Comparison of ENCODE assay signal across 12 cellular contexts in genomic region chr20:1888796-1889463, GRCh38. TPM values are rescaled to one million over a fixed set of nuclear protein-coding genes. Genes with fewer than 3 reads are reported as not detected.
DNase-seq lines count a peak whose midpoint lies in the region; ATAC-seq and TF ChIP-seq lines count a peak whose summit lies in the region.
"Had no signal": no experiment of that assay in that cellular context is flagged by ENCODE, and none has a peak within 500 bp of the region (broad histone marks: within the 10 kb centered on the region; RNA-seq: fewer than 3 reads in every experiment).

No MANE protein-coding gene starts in this region.

- no peak overlapping the region for H3K4me3 ChIP-seq in fibroblast of pulmonary artery (replicated peaks; ENCODE audit: low read depth, low read length)

- DNase-seq in HPDE6-E6E7 (ENCODE audit: extremely low spot score) (peak; percentile 73), SIG-M5 (lab: John Stamatoyannopoulos, UW) (peak; percentile 74), fibroblast of pulmonary artery (ENCODE audit: low read depth) (peak; percentile 45), omental fat pad (ENCODE audit: low spot score) (no peak), NCI-H526 (lab: John Stamatoyannopoulos, UW) (no peak), NCI-H1092 (lab: John Stamatoyannopoulos, UW) (no peak)
- DNase-seq in stimulated activated effector memory CD8-positive, alpha-beta T cell treated with anti-CD3 and anti-CD28 coated beads, Interleukin-12 subunit alpha, Interleukin-12 subunit beta, amount 100 ng/mL, for 72 hours (ENCODE audit: low spot score in 2 of 2), result no peak
- DNase-seq: DND-41, NCI-H2029 treated with DMSO at 0.1 percent for 48 hours had no signal

- no peaks in the 10 kb centered on the region for H3K36me3 Mint-ChIP-seq in stimulated activated effector memory CD8-positive, alpha-beta T cell treated with anti-CD3 and anti-CD28 coated beads, Interleukin-12 subunit alpha, Interleukin-12 subunit beta, amount 100 ng/mL, for 72 hours
- H3K36me3 Mint-ChIP-seq: activated naive CD4-positive, alpha-beta T cell treated with anti-CD3 and anti-CD28 coated beads, Interleukin-2, amount 50 U/mL, for 72 hours; mesothelial cell of epicardium had no signal

- TF ChIP-seq CTCF in fibroblast of pulmonary artery (IDR thresholded peaks at IDR 0.05; ENCODE audit: low read length, missing control alignments) (no peak), omental fat pad (IDR thresholded peaks at IDR 0.05) (no peak)

- peak; percentile 64 for ATAC-seq in omental fat pad (ENCODE audit: low FRiP score)
- no peak for ATAC-seq in stimulated activated effector memory CD8-positive, alpha-beta T cell treated with anti-CD3 and anti-CD28 coated beads, Interleukin-12 subunit alpha, Interleukin-12 subunit beta, amount 100 ng/mL, for 72 hours
- ATAC-seq in HG02852 (IDR thresholded peaks at IDR 0.05; ENCODE audit: unreplicated experiment), result no peak
- ATAC-seq: activated naive CD4-positive, alpha-beta T cell treated with anti-CD3 and anti-CD28 coated beads, Interleukin-2, amount 50 U/mL, for 72 hours had no signal

- H3K27ac Mint-ChIP-seq in stimulated activated effector memory CD8-positive, alpha-beta T cell treated with anti-CD3 and anti-CD28 coated beads, Interleukin-12 subunit alpha, Interleukin-12 subunit beta, amount 100 ng/mL, for 72 hours, result no peak overlapping the region
- H3K27ac Mint-ChIP-seq: activated naive CD4-positive, alpha-beta T cell treated with anti-CD3 and anti-CD28 coated beads, Interleukin-2, amount 50 U/mL, for 72 hours; mesothelial cell of epicardium had no signal

- peaks cover 5% of the 10 kb centered on the region for H3K4me1 Mint-ChIP-seq in stimulated activated effector memory CD8-positive, alpha-beta T cell treated with anti-CD3 and anti-CD28 coated beads, Interleukin-12 subunit alpha, Interleukin-12 subunit beta, amount 100 ng/mL, for 72 hours

- H3K9me3 Mint-ChIP-seq in stimulated activated effector memory CD8-positive, alpha-beta T cell treated with anti-CD3 and anti-CD28 coated beads, Interleukin-12 subunit alpha, Interleukin-12 subunit beta, amount 100 ng/mL, for 72 hours, result no peaks in the 10 kb centered on the region
- H3K9me3 Mint-ChIP-seq: activated naive CD4-positive, alpha-beta T cell treated with anti-CD3 and anti-CD28 coated beads, Interleukin-2, amount 50 U/mL, for 72 hours; mesothelial cell of epicardium had no signal

- H3K4me3 Mint-ChIP-seq in stimulated activated effector memory CD8-positive, alpha-beta T cell treated with anti-CD3 and anti-CD28 coated beads, Interleukin-12 subunit alpha, Interleukin-12 subunit beta, amount 100 ng/mL, for 72 hours, result no peak overlapping the region
- H3K4me3 Mint-ChIP-seq: mesothelial cell of epicardium had no signal

RNA-seq across cellular contexts. Expression of gene SIRPA, which starts 6.3 kb away (rescaled TPM):
- total RNA-seq in omental fat pad, result 10 to 100 TPM; 51.9 to 86.1 (median 77.0) TPM

Comparison
In these comparisons a context has a peak if more than half of its experiments do, and no peak if none do; other contexts are left out.
1. DNase-seq: peak in HPDE6-E6E7 (single experiment), SIG-M5 (single experiment) and fibroblast of pulmonary artery (single experiment); none in omental fat pad (single experiment), NCI-H526 (0 of 2), stimulated activated effector memory CD8-positive, alpha-beta T cell treated with anti-CD3 and anti-CD28 coated beads, Interleukin-12 subunit alpha, Interleukin-12 subunit beta, amount 100 ng/mL, for 72 hours (0 of 2) and NCI-H1092 (single experiment).